Comparison of ENCODE assay signal across 10 cellular contexts in the genomic region with DNA sequence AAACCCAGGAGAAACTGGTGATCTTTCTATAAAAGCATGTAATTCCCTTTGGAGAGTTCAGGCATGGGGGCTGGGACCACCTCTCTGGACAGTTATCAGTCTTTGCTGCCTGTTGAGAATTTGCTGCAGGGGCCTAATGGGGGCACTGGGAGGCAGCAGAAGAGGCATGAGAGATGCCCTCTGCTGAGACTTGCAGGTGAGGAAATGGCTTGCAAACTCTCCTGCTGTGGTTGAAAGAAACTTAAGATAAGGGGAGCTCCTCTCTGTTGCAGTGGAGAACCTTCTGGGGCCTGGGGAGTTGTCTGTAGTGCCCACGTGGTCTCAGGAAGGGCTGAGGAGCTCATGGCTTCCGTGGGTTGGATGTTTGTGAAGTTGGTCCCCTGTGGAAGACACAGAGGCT.
"Had no signal": no experiment of that assay in that cellular context is flagged by ENCODE, and none has a peak within 500 bp of the region (broad histone marks: within the 10 kb centered on the region; RNA-seq: fewer than 3 reads in every experiment).

No MANE protein-coding gene starts in this region.

- H3K9me3 Mint-ChIP-seq: HFFc6 had no signal

- DNase-seq: GM23248, GOT3, HFFc6, KG1 had no signal

- H3K4me1 ChIP-seq: HAP-1 had no signal

- H2AFZ ChIP-seq: GM23248 had no signal

- H3K4me3 ChIP-seq: GM23248, HAP-1, K562 had no signal

- H3K27ac Mint-ChIP-seq: HFFc6 had no signal

- FAIRE-seq: H54, HepG2, K562 had no signal

- H3K36me3 ChIP-seq: HAP-1 had no signal

- ATAC-seq: HCT116, HepG2, K562 had no signal

- H3K27ac ChIP-seq: GM23248, HL-60 had no signal

- H3K4me3 Mint-ChIP-seq: HFFc6 had no signal

- H3K9me3 ChIP-seq: HAP-1 had no signal

- H3K9ac ChIP-seq: GM23248 had no signal
